22 cellular contexts compared by ENCODE assay signal in the genomic region with DNA sequence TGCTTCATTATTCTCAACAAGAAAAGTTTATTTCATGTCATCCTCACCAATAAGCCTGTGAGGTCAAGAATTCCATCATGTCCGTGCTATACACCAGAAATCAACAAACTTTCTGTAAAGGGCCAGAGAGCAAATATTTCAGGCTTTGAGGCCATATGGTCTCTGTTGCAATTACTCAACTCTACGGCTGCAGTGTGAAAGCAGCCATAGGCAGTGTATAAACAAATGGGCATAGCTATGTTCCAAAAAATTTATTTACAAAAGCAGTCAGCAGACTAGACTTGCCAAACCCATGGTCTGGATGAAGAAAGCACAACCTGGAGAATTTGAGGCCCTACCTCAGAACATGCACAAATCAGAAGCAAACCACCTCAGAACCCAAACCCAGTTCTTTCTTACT.
"Had no signal": no experiment of that assay in that cellular context is flagged by ENCODE, and none has a peak within 500 bp of the region (broad histone marks: within the 10 kb centered on the region; RNA-seq: fewer than 3 reads in every experiment).

No MANE protein-coding gene starts in this region.

- H3K36me3 ChIP-seq: cardiac muscle cell, left lung, sigmoid colon, stomach, suprapubic skin, tibial nerve had no signal

- H3K9me3 ChIP-seq: body of pancreas, left lung, sigmoid colon, stomach, suprapubic skin had no signal

- H3K4me2 ChIP-seq: smooth muscle cell had no signal

- DNase-seq: activated CD4-positive, alpha-beta T cell treated with anti-CD3 and anti-CD28 coated beads, Interleukin-2, amount 10 ng/mL, durations not matched to agents 7 days and 5 days; activated CD4-positive, CD25-positive, alpha-beta regulatory T cell treated with anti-CD3 and anti-CD28 coated beads, Interleukin-2, amount 50 U/mL, for 72 hours; activated CD8-positive, alpha-beta T cell treated with anti-CD3 and anti-CD28 coated beads, Interleukin-2, amount 10 ng/mL, durations not matched to agents 7 days and 5 days; activated gamma-delta T cell; activated naive CD4-positive, alpha-beta T cell treated with anti-CD3 and anti-CD28 coated beads, Interleukin-2, amount 50 U/mL, for 16 hours; activated naive CD8-positive, alpha-beta T cell treated with anti-CD3 and anti-CD28 coated beads, Interleukin-2, amount 50 U/mL, for 24 hours; anterior cingulate cortex; body of pancreas; kidney glomerular epithelial cell; left lung; natural killer cell; sigmoid colon; stimulated activated CD4-positive, alpha-beta T cell treated with anti-CD3 and anti-CD28 coated beads, Interleukin-15, amount 100 ng/mL, for 24 hours; stomach; WERI-Rb-1 had no signal

- H3K4me1 ChIP-seq: body of pancreas, left lung, sigmoid colon, suprapubic skin had no signal

- H3K27ac ChIP-seq: body of pancreas, cardiac muscle cell, left lung, sigmoid colon, stomach, suprapubic skin, tibial nerve, WERI-Rb-1 had no signal

- FAIRE-seq: endometrium, TTC549 had no signal

- H3K4me3 ChIP-seq: body of pancreas, cardiac muscle cell, left lung, sigmoid colon, smooth muscle cell, stomach, suprapubic skin, tibial nerve had no signal

- ATAC-seq: activated CD8-positive, alpha-beta T cell treated with anti-CD3 and anti-CD28 coated beads, Interleukin-2, amount 10 ng/mL, durations not matched to agents 7 days and 5 days; activated naive CD8-positive, alpha-beta T cell treated with anti-CD3 and anti-CD28 coated beads, Interleukin-2, amount 50 U/mL, for 24 hours; body of pancreas; left lung; natural killer cell; stimulated activated memory B cell treated with anti-CD40 and anti-IgM and Interleukin-4, amounts not matched to agents 10 μg/mL and 1 μg/mL and 100 μg/mL, for 72 hours had no signal

- H3K27me3 ChIP-seq: body of pancreas, cardiac muscle cell, left lung, sigmoid colon, stomach, suprapubic skin, tibial nerve had no signal
